Comparison of ENCODE assay signal across 13 cellular contexts in genomic region chr18:66749030-66749429, GRCh38.
DNase-seq lines count a peak whose midpoint lies in the region; ATAC-seq, FAIRE-seq and TF ChIP-seq lines count a peak whose summit lies in the region.
"Had no signal": no experiment of that assay in that cellular context is flagged by ENCODE, and none has a peak within 500 bp of the region (broad histone marks: within the 10 kb centered on the region; RNA-seq: fewer than 3 reads in every experiment).

No MANE protein-coding gene starts in this region.

- POLR2A ChIA-PET in A549 (lab: Yijun Ruan, JAX) = no interaction called here

- H2AFZ ChIP-seq in mammary epithelial cell (ENCODE audit: low read depth, low read length) (no peak overlapping the region), MM.1S (ENCODE audit: low read length) (no peak overlapping the region)

- H3K9ac ChIP-seq in mammary epithelial cell (ENCODE audit: insufficient read depth, low read length) (no peak overlapping the region), MM.1S (ENCODE audit: low read length) (no peak overlapping the region)

- H3K9me3 Mint-ChIP-seq in activated naive CD4-positive, alpha-beta T cell treated with anti-CD3 and anti-CD28 coated beads for 36 hours = peaks cover 2% of the 10 kb centered on the region

- no peak; a peak in 1 of 6 replicates for ATAC-seq in A549
- peak; percentile 82 for ATAC-seq in left lobe of liver
- ATAC-seq in GM18861 (IDR thresholded peaks at IDR 0.05; ENCODE audit: unreplicated experiment) = no peak
- ATAC-seq: stimulated activated naive CD8-positive, alpha-beta T cell treated with anti-CD3 and anti-CD28 coated beads, Interleukin-15, Interleukin-2, amounts not matched to agents 100 U/mL and 50 U/mL, for 24 hours had no signal

- TF ChIP-seq CTCF in A549 (IDR thresholded peaks at IDR 0.05) = peak; percentile 34
- 0 out of 2 replicates have a peak, but pooled peaks have one; percentile 16 for TF ChIP-seq CTCF in LNCaP clone FGC (IDR thresholded peaks at IDR 0.05; ENCODE audit: control insufficient read depth, extremely low read depth, insufficient read depth)
- TF ChIP-seq CTCF in mammary epithelial cell (conservative IDR thresholded peaks at IDR 0.05 in 1 of 2, IDR thresholded peaks at IDR 0.05 in 1 of 2; ENCODE audit: extremely low read depth in 1 of 2, insufficient read depth in 1 of 2, low read depth in 1 of 2, low read length in 2 of 2) = peak; percentile 3 to 37
- TF ChIP-seq CTCF in coronary artery (IDR thresholded peaks at IDR 0.05) = no peak
- no peak for TF ChIP-seq CTCF in MM.1S (IDR thresholded peaks at IDR 0.05; ENCODE audit: low read length)

- H3F3A ChIP-seq in MM.1S (ENCODE audit: insufficient read depth, low read length) = no peaks in the 10 kb centered on the region

- FAIRE-seq in A549 (lab: Jason Lieb, UNC) = no peak
- FAIRE-seq: colon, HTR-8/SVneo had no signal

- CTCF ChIA-PET in A549 (lab: Yijun Ruan, JAX) = interaction anchor here (0.6 to 1.6 kb wide), 3 partner anchors 10 to 187 kb away, joined by 3 to 5 read pairs (median 3); no protein-coding TSS in a partner anchor
- CTCF ChIA-PET in mammary epithelial cell (lab: Charles Lee; ENCODE audit: low non-redundant PET) = interaction anchor here (0.5 kb wide), 1 partner anchor 189 kb away, joined by 5 read pairs; no protein-coding TSS in a partner anchor
- CTCF ChIA-PET in activated naive CD4-positive, alpha-beta T cell treated with anti-CD3 and anti-CD28 coated beads for 36 hours (lab: Charles Lee) = no interaction called here

- TF ChIP-seq POLR2A in A549 (IDR thresholded peaks at IDR 0.05; ENCODE audit: low read length) = no peak

- H3K4me3 Mint-ChIP-seq in activated naive CD4-positive, alpha-beta T cell treated with anti-CD3 and anti-CD28 coated beads for 36 hours = no peak overlapping the region

- H3K4me1 ChIP-seq in A549 (no peaks in the 10 kb centered on the region), mammary epithelial cell (ENCODE audit: insufficient read depth, low read length) (no peaks in the 10 kb centered on the region), MM.1S (ENCODE audit: low read length) (no peaks in the 10 kb centered on the region)

- DNase-seq in A549 (ENCODE audit: low read depth in 1 of 2, low spot score in 1 of 2) (peak in 1 of 2 experiments; percentile 29), LNCaP clone FGC (ENCODE audit: low read depth) (no peak), mammary epithelial cell (no peak), left lobe of liver (ENCODE audit: low spot score) (no peak), coronary artery (ENCODE audit: low spot score) (no peak), MM.1S (no peak)
- DNase-seq in activated naive CD4-positive, alpha-beta T cell treated with anti-CD3 and anti-CD28 coated beads for 36 hours = no peak
- DNase-seq: stimulated activated CD4-positive, alpha-beta T cell treated with anti-CD3 and anti-CD28 coated beads, Interleukin-15, amount 100 ng/mL, for 24 hours; stimulated activated naive CD8-positive, alpha-beta T cell treated with anti-CD3 and anti-CD28 coated beads, Interleukin-15, Interleukin-2, amounts not matched to agents 100 U/mL and 50 U/mL, for 24 hours; T-helper 1 cell had no signal

- dilution Hi-C loops in mammary epithelial cell (cut with HindIII; ENCODE audit: low sequenced_read_pairs) = no loop called here

- 16% methylated on average over 2 of the region's 2 CpGs for WGBS in A549 (ENCODE audit: missing lambda C conversion rate)
- 18% methylated on average over 2 of the region's 2 CpGs for WGBS in mammary epithelial cell (ENCODE audit: low coverage, missing lambda C conversion rate)

- in situ Hi-C loops in mammary epithelial cell (cut with MboI; ENCODE audit: low sequenced_read_pairs in 2 of 2) = no loop called here

- no peak overlapping the region for H3K4me2 ChIP-seq in A549
- no peak overlapping the region for H3K4me2 ChIP-seq in mammary epithelial cell (ENCODE audit: insufficient read depth, low read depth, low read length)
- no peak overlapping the region for H3K4me2 ChIP-seq in MM.1S (ENCODE audit: low read depth, low read length)

- H3K27ac ChIP-seq in A549 (no peak overlapping the region), mammary epithelial cell (ENCODE audit: insufficient read depth, low read depth, low read length) (no peak overlapping the region), coronary artery (no peak overlapping the region), MM.1S (ENCODE audit: low read length) (no peak overlapping the region)

- H3K36me3 ChIP-seq in mammary epithelial cell (ENCODE audit: insufficient read depth, low read length) (no peaks in the 10 kb centered on the region), MM.1S (replicated peaks; ENCODE audit: insufficient read depth, low read length) (no peaks in the 10 kb centered on the region)

- H3K4me3 ChIP-seq in A549 (no peak overlapping the region), LNCaP clone FGC (ENCODE audit: low read depth, low read length) (no peak overlapping the region), mammary epithelial cell (replicated peaks in 1 of 3; ENCODE audit: insufficient read depth in 1 of 3, low read depth in 2 of 3, low read length in 3 of 3) (no peak overlapping the region), coronary artery (no peak overlapping the region), MM.1S (ENCODE audit: low read length) (no peak overlapping the region)

- no peaks in the 10 kb centered on the region for H3K36me3 Mint-ChIP-seq in activated naive CD4-positive, alpha-beta T cell treated with anti-CD3 and anti-CD28 coated beads for 36 hours (ENCODE audit: low read depth)

- no peaks in the 10 kb centered on the region for H4K20me1 ChIP-seq in mammary epithelial cell (ENCODE audit: insufficient read depth, low read length)
- H4K20me1 ChIP-seq in MM.1S (ENCODE audit: insufficient read depth, low read length) = no peaks in the 10 kb centered on the region

- TF ChIP-seq EP300 in A549 (IDR thresholded peaks at IDR 0.05) = no peak

- intact Hi-C loops in mammary epithelial cell (cut with micrococcal nuclease) = loop anchor here (1.0 kb wide), 1 partner anchor 189 kb away; no protein-coding TSS in a partner anchor
- intact Hi-C loops in activated naive CD4-positive, alpha-beta T cell treated with anti-CD3 and anti-CD28 coated beads for 36 hours (cut with micrococcal nuclease) = no loop called here

- H3K4me1 Mint-ChIP-seq in activated naive CD4-positive, alpha-beta T cell treated with anti-CD3 and anti-CD28 coated beads for 36 hours (ENCODE audit: low read depth) = no peaks in the 10 kb centered on the region

- no peaks in the 10 kb centered on the region for H3K27me3 Mint-ChIP-seq in activated naive CD4-positive, alpha-beta T cell treated with anti-CD3 and anti-CD28 coated beads for 36 hours (ENCODE audit: low read depth)

- BruUV-seq in mammary epithelial cell (replicated peaks; lab: Mats Ljungman, UMichigan) = no TSS peak

- H3K9me3 ChIP-seq in A549 (no peaks in the 10 kb centered on the region), mammary epithelial cell (replicated peaks; ENCODE audit: insufficient read depth, low read length) (no peaks in the 10 kb centered on the region), MM.1S (replicated peaks; ENCODE audit: insufficient read depth, low read length) (no peaks in the 10 kb centered on the region)

- no peak overlapping the region for H3K27ac Mint-ChIP-seq in activated naive CD4-positive, alpha-beta T cell treated with anti-CD3 and anti-CD28 coated beads for 36 hours

- H3K27me3 ChIP-seq in mammary epithelial cell (ENCODE audit: insufficient read depth, low read length) = no peaks in the 10 kb centered on the region
- H3K27me3 ChIP-seq in MM.1S (replicated peaks; ENCODE audit: insufficient read depth, low read length) = no peaks in the 10 kb centered on the region

- H3K9me2 ChIP-seq in MM.1S (replicated peaks; ENCODE audit: insufficient read depth, low read length) = no peaks in the 10 kb centered on the region

- no peaks in the 10 kb centered on the region for H3K79me2 ChIP-seq in mammary epithelial cell (ENCODE audit: insufficient read depth, low read length)
- no peaks in the 10 kb centered on the region for H3K79me2 ChIP-seq in MM.1S (ENCODE audit: low read length)

- TF ChIP-seq RAD21 in A549 (conservative IDR thresholded peaks at IDR 0.05 in 1 of 2, IDR thresholded peaks at IDR 0.05 in 1 of 2) = peak; percentile 40 to 43; a peak in 3 of 5 replicates

TF ChIP-seq in A549, 52 proteins besides CTCF, POLR2A, EP300 and RAD21:
- TF ChIP-seq EHMT2 (IDR thresholded peaks at IDR 0.05; ENCODE audit: low read depth) (no peak), POLR2AphosphoS2 (conservative IDR thresholded peaks at IDR 0.05; ENCODE audit: low read length) (no peak), CHD4 (IDR thresholded peaks at IDR 0.05; ENCODE audit: borderline replicate concordance) (no peak), BCL3 (IDR thresholded peaks at IDR 0.05) (no peak), NFE2L2 (conservative IDR thresholded peaks at IDR 0.05; ENCODE audit: low read length) (no peak), SMC3 (IDR thresholded peaks at IDR 0.05) (peak; percentile 25; the same call in 2 of the 3 replicates)

Comparison
In these comparisons a context has a peak if more than half of its experiments do, and no peak if none do; other contexts are left out.
1. CTCF ChIP-seq: peak in A549 (single experiment), LNCaP clone FGC (single experiment) and mammary epithelial cell (2 of 2); none in coronary artery (single experiment) and MM.1S (single experiment).